Comparison of ENCODE assay signal across 22 cellular contexts in genomic region chr6:170311696-170312095, GRCh38. TPM values are rescaled to one million over a fixed set of nuclear protein-coding genes. Genes with fewer than 3 reads are reported as not detected.
DNase-seq lines count a peak whose midpoint lies in the region; ATAC-seq, FAIRE-seq and TF ChIP-seq lines count a peak whose summit lies in the region.
"Had no signal": no experiment of that assay in that cellular context is flagged by ENCODE, and none has a peak within 500 bp of the region (broad histone marks: within the 10 kb centered on the region; RNA-seq: fewer than 3 reads in every experiment).

No MANE protein-coding gene starts in this region.

- no peaks in the 10 kb centered on the region for H3K27me3 Mint-ChIP-seq in activated T-cell treated with anti-CD3 and anti-CD28 coated beads, Interleukin-2, amount 50 U/mL, for 24 hours
- no peaks in the 10 kb centered on the region for H3K27me3 Mint-ChIP-seq in T-helper 17 cell
- H3K27me3 Mint-ChIP-seq: CD4-positive, CD25-positive, alpha-beta regulatory T cell had no signal

- no peak overlapping the region for H3K4me2 ChIP-seq in endothelial cell of umbilical vein (ENCODE audit: insufficient read depth, low read length)
- H3K4me2 ChIP-seq in smooth muscle cell = peak overlapping the region; percentile 40
- H3K4me2 ChIP-seq: KMS-11 had no signal

- H4K20me1 ChIP-seq in endothelial cell of umbilical vein (replicated peaks; ENCODE audit: control insufficient read depth, extremely low read depth, insufficient read depth, low read length) (no peaks in the 10 kb centered on the region), smooth muscle cell (ENCODE audit: low read depth) (peaks cover 87% of the 10 kb centered on the region)

- H3F3A ChIP-seq in smooth muscle cell (ENCODE audit: low read depth) = peaks cover 30% of the 10 kb centered on the region

- H3K27ac ChIP-seq in endothelial cell of umbilical vein (ENCODE audit: insufficient read depth, low read depth, low read length) (no peak overlapping the region), smooth muscle cell (ENCODE audit: low read depth) (no peak overlapping the region)
- H3K27ac ChIP-seq: KMS-11 had no signal

- H3K9me3 Mint-ChIP-seq in activated T-cell treated with anti-CD3 and anti-CD28 coated beads, Interleukin-2, amount 50 U/mL, for 24 hours = no peaks in the 10 kb centered on the region
- H3K9me3 Mint-ChIP-seq: CD4-positive, CD25-positive, alpha-beta regulatory T cell had no signal

- no peak overlapping the region for H3K4me3 Mint-ChIP-seq in activated T-cell treated with anti-CD3 and anti-CD28 coated beads, Interleukin-2, amount 50 U/mL, for 24 hours
- H3K4me3 Mint-ChIP-seq in T-helper 17 cell = no peak overlapping the region

- WGBS in smooth muscle cell (ENCODE audit: low lambda C conversion rate) = 95% methylated on average over 5 of the region's 5 CpGs

- H3K36me3 Mint-ChIP-seq in activated T-cell treated with anti-CD3 and anti-CD28 coated beads, Interleukin-2, amount 50 U/mL, for 24 hours (ENCODE audit: low read depth) = peaks cover 53% of the 10 kb centered on the region
- H3K36me3 Mint-ChIP-seq in T-helper 17 cell (ENCODE audit: low read depth) = peaks cover 2% of the 10 kb centered on the region

- CTCF ChIA-PET in endothelial cell of umbilical vein (lab: Charles Lee) = interaction anchor here (0.8 kb wide), 1 partner anchor 205 kb away, joined by 3 read pairs; no protein-coding TSS in a partner anchor

- H3K9ac ChIP-seq in endothelial cell of umbilical vein (replicated peaks; ENCODE audit: extremely low read depth, insufficient read depth, low read length) = no peak overlapping the region
- H3K9ac ChIP-seq in smooth muscle cell (ENCODE audit: low read depth) = no peak overlapping the region
- H3K9ac ChIP-seq: KMS-11 had no signal

- DNase-seq in activated T-cell treated with anti-CD3 and anti-CD28 coated beads, Interleukin-2, amount 50 U/mL, for 24 hours = no peak
- no peak for DNase-seq in activated T-cell treated with anti-CD3 and anti-CD28 coated beads, Interleukin-2, amount 50 U/mL, for 48 hours
- DNase-seq in T-helper 17 cell = no peak
- no peak for DNase-seq in endothelial cell of umbilical vein (ENCODE audit: low read depth, low spot score)
- no peak for DNase-seq in smooth muscle cell (lab: John Stamatoyannopoulos, UW; ENCODE audit: unreplicated experiment)
- no peak for DNase-seq in stimulated activated naive CD4-positive, alpha-beta T cell (lab: John Stamatoyannopoulos, UW)
- DNase-seq: BE2C; CD4-positive, CD25-positive, alpha-beta regulatory T cell; DMS153; GDM1; GOT3; NCI-H1048; NCI-H1436; NCI-H1930; NCI-H226; NCI-H524; NCI-H82; OCI-M1; Right ventricle myocardium superior had no signal

- no TSS peak for BruUV-seq in endothelial cell of umbilical vein (replicated peaks; lab: Mats Ljungman, UMichigan)

- H3K79me2 ChIP-seq in endothelial cell of umbilical vein (ENCODE audit: control insufficient read depth, insufficient read depth, low read length) (peaks cover 78% of the 10 kb centered on the region), smooth muscle cell (ENCODE audit: low read depth) (peaks cover 73% of the 10 kb centered on the region)

- H3K4me1 ChIP-seq in endothelial cell of umbilical vein (ENCODE audit: control insufficient read depth, extremely low read depth, insufficient read depth, low read length) = peaks cover 4% of the 10 kb centered on the region
- H3K4me1 ChIP-seq in smooth muscle cell (ENCODE audit: low read depth) = peaks cover 44% of the 10 kb centered on the region
- H3K4me1 ChIP-seq: BE2C had no signal

- H2AFZ ChIP-seq in endothelial cell of umbilical vein (ENCODE audit: low read depth, low read length) (no peak overlapping the region), smooth muscle cell (ENCODE audit: low read depth) (no peak overlapping the region)

- POLR2A ChIA-PET in endothelial cell of umbilical vein (lab: Charles Lee) = no interaction called here

- H3K27ac Mint-ChIP-seq in activated T-cell treated with anti-CD3 and anti-CD28 coated beads, Interleukin-2, amount 50 U/mL, for 24 hours = peak overlapping the region; percentile 44
- peak overlapping the region; percentile 54 for H3K27ac Mint-ChIP-seq in T-helper 17 cell

- peak; percentile 55 for FAIRE-seq in endothelial cell of umbilical vein (lab: Jason Lieb, UNC)

- no peak overlapping the region for H3K4me3 ChIP-seq in endothelial cell of umbilical vein (replicated peaks in 1 of 3; ENCODE audit: insufficient read depth in 1 of 3, low read depth in 1 of 3, low read length in 3 of 3)
- H3K4me3 ChIP-seq in smooth muscle cell = no peak overlapping the region

- H3K9me3 ChIP-seq in T-helper 17 cell (ENCODE audit: control insufficient read depth, low read length, poor library complexity, severe bottlenecking) (no peaks in the 10 kb centered on the region), endothelial cell of umbilical vein (replicated peaks; ENCODE audit: control insufficient read depth, insufficient read depth, low read length) (no peaks in the 10 kb centered on the region), smooth muscle cell (replicated peaks; ENCODE audit: low read depth) (no peaks in the 10 kb centered on the region)
- H3K9me3 ChIP-seq: BE2C had no signal

- H3K4me1 Mint-ChIP-seq in activated T-cell treated with anti-CD3 and anti-CD28 coated beads, Interleukin-2, amount 50 U/mL, for 24 hours (ENCODE audit: low read depth) = peaks cover 82% of the 10 kb centered on the region
- H3K4me1 Mint-ChIP-seq in T-helper 17 cell = peaks cover 51% of the 10 kb centered on the region

- dilution Hi-C loops in endothelial cell of umbilical vein (cut with MboI; ENCODE audit: extremely low pct_ligation_motif_present, low sequenced_read_pairs) = no loop called here

- intact Hi-C loops in endothelial cell of umbilical vein (cut with micrococcal nuclease) = no loop called here

- no peak for TF ChIP-seq POLR2A in endothelial cell of umbilical vein (IDR thresholded peaks at IDR 0.05; ENCODE audit: low read depth, low read length)

- no peaks in the 10 kb centered on the region for H3K27me3 ChIP-seq in endothelial cell of umbilical vein (ENCODE audit: control insufficient read depth in 2 of 2, insufficient read depth in 2 of 2, low read length in 2 of 2)
- H3K27me3 ChIP-seq in smooth muscle cell (ENCODE audit: low read depth) = no peaks in the 10 kb centered on the region
- H3K27me3 ChIP-seq: BE2C had no signal

- no peaks in the 10 kb centered on the region for H3K36me3 ChIP-seq in endothelial cell of umbilical vein (ENCODE audit: control insufficient read depth in 2 of 2, extremely low read depth in 1 of 2, insufficient read depth in 2 of 2, low read length in 2 of 2)
- H3K36me3 ChIP-seq in smooth muscle cell (ENCODE audit: low read depth) = no peaks in the 10 kb centered on the region
- H3K36me3 ChIP-seq: BE2C had no signal

- TF ChIP-seq CTCF in endothelial cell of umbilical vein (IDR thresholded peaks at IDR 0.05; ENCODE audit: extremely low read depth in 1 of 2, insufficient read depth in 1 of 2, low read depth in 1 of 2, low read length in 2 of 2) = no peak
- no peak for TF ChIP-seq CTCF in smooth muscle cell (IDR thresholded peaks at IDR 0.05; ENCODE audit: borderline replicate concordance, insufficient read depth, poor library complexity, severe bottlenecking)

- H3K9me1 ChIP-seq in endothelial cell of umbilical vein (replicated peaks; ENCODE audit: control insufficient read depth, extremely low read depth, insufficient read depth, low read length) = no peaks in the 10 kb centered on the region

- ATAC-seq in T-helper 17 cell (no peak), GM19467 (IDR thresholded peaks at IDR 0.05; ENCODE audit: unreplicated experiment) (no peak)
- ATAC-seq: HCT116 had no signal

TF ChIP-seq in endothelial cell of umbilical vein, 7 proteins besides CTCF, POLR2A, EP300 and RAD21:
- TF ChIP-seq MYC (IDR thresholded peaks at IDR 0.05; ENCODE audit: low read depth, low read length) = no peak

RNA-seq across cellular contexts. Expression of gene FAM120B, which starts 5.1 kb away (rescaled TPM):
- total RNA-seq in T-helper 17 cell (10 to 100 TPM; 25.1 to 28.1 TPM), endothelial cell of umbilical vein (28.1 and 28.2 TPM in 2 replicates), smooth muscle cell (17.8 and 22.8 TPM in 2 replicates)
- polyA plus RNA-seq in endothelial cell of umbilical vein (9.9 and 10.8 TPM in 2 replicates), smooth muscle cell (22.2 and 26.3 TPM in 2 replicates)
- 7.7 and 9.2 TPM in 2 replicates for polyA plus RNA-seq in endothelial cell of umbilical vein (2011; cell fraction: cytosol; rRNA removed)
- polyA plus RNA-seq in endothelial cell of umbilical vein (2011; cell fraction: nucleus; rRNA removed) = 24.8 and 25.3 TPM in 2 replicates
- 17.0 and 20.3 TPM in 2 replicates for polyA plus RNA-seq in endothelial cell of umbilical vein (2012)
- 33.3 and 42.2 TPM in 2 replicates for polyA minus RNA-seq in endothelial cell of umbilical vein
- 4.5 TPM for polyA minus RNA-seq in endothelial cell of umbilical vein (2011; cell fraction: cytosol; rRNA and poly(A)+ RNA removed)
- 44.1 and 70.7 TPM in 2 replicates for polyA minus RNA-seq in endothelial cell of umbilical vein (2011; cell fraction: nucleus; rRNA and poly(A)+ RNA removed)

RNA-seq across cellular contexts. Expression of gene DLL1, which starts 20.8 kb away (rescaled TPM):
- total RNA-seq in T-helper 17 cell (1 to 10 TPM; 1.3 to 2.7 TPM), endothelial cell of umbilical vein (2.0 and 2.3 TPM in 2 replicates), smooth muscle cell (0.27 and 0.36 TPM in 2 replicates)
- polyA plus RNA-seq in endothelial cell of umbilical vein (1.4 and 1.7 TPM in 2 replicates), smooth muscle cell (0.70 and 0.99 TPM in 2 replicates)
- 1.1 and 1.8 TPM in 2 replicates for polyA plus RNA-seq in endothelial cell of umbilical vein (2011; cell fraction: cytosol; rRNA removed)
- 4.3 and 4.9 TPM in 2 replicates for polyA plus RNA-seq in endothelial cell of umbilical vein (2011; cell fraction: nucleus; rRNA removed)
- 1.4 and 2.2 TPM in 2 replicates for polyA plus RNA-seq in endothelial cell of umbilical vein (2012)
- 0.83 and 1.1 TPM in 2 replicates for polyA minus RNA-seq in endothelial cell of umbilical vein
- polyA minus RNA-seq in endothelial cell of umbilical vein (2011; cell fraction: cytosol; rRNA and poly(A)+ RNA removed) = not detected
- 0.77 and 1.9 TPM in 2 replicates for polyA minus RNA-seq in endothelial cell of umbilical vein (2011; cell fraction: nucleus; rRNA and poly(A)+ RNA removed)
